Comparison of ENCODE assay signal across 22 cellular contexts in genomic region chr7:131883769-131884168, GRCh38.
"Had no signal": no experiment of that assay in that cellular context is flagged by ENCODE, and none has a peak within 500 bp of the region (broad histone marks: within the 10 kb centered on the region; RNA-seq: fewer than 3 reads in every experiment).

No MANE protein-coding gene starts in this region.

- H3K27ac ChIP-seq: colonic mucosa, dorsolateral prefrontal cortex, epithelial cell of prostate, esophagus muscularis mucosa, esophagus squamous epithelium, foreskin keratinocyte, gastrocnemius medialis, gastroesophageal sphincter, heart left ventricle, heart right ventricle had no signal

- DNase-seq: colonic mucosa; cortex of kidney; dermis blood vessel endothelial cell; dorsolateral prefrontal cortex; effector CD4-positive, alpha-beta T cell; effector CD8-positive, alpha-beta T cell; effector memory CD4-positive, alpha-beta T cell; effector memory CD8-positive, alpha-beta T cell; endodermal cell; erythroblast; esophagus squamous epithelium; foreskin fibroblast; foreskin keratinocyte; foreskin melanocyte; gastrocnemius medialis; glutamatergic neuron; head of caudate nucleus; heart right ventricle had no signal

- H3K4me3 ChIP-seq: colonic mucosa, dorsolateral prefrontal cortex, esophagus muscularis mucosa, esophagus squamous epithelium, gastrocnemius medialis, gastroesophageal sphincter, heart left ventricle, heart right ventricle had no signal
